Comparison of ENCODE assay signal across 14 cellular contexts in genomic region chr16:74844041-74844826, GRCh38.
"Had no signal": no experiment of that assay in that cellular context is flagged by ENCODE, and none has a peak within 500 bp of the region (broad histone marks: within the 10 kb centered on the region; RNA-seq: fewer than 3 reads in every experiment).

No MANE protein-coding gene starts in this region.

- H3K27me3 ChIP-seq: tibial nerve had no signal

- H3K27ac ChIP-seq: tibial nerve had no signal

- H3K4me1 Mint-ChIP-seq: activated CD8-positive, alpha-beta memory T cell treated with anti-CD3 and anti-CD28 coated beads, Interleukin-2, amount 10 ng/mL, durations not matched to agents 7 days and 5 days; natural killer cell had no signal

- H3K4me3 Mint-ChIP-seq: activated CD8-positive, alpha-beta memory T cell treated with anti-CD3 and anti-CD28 coated beads, Interleukin-2, amount 10 ng/mL, durations not matched to agents 7 days and 5 days; activated naive CD8-positive, alpha-beta T cell treated with anti-CD3 and anti-CD28 coated beads, Interleukin-2, amount 10 ng/mL, durations not matched to agents 7 days and 5 days; natural killer cell had no signal

- H3K27ac Mint-ChIP-seq: activated CD8-positive, alpha-beta memory T cell treated with anti-CD3 and anti-CD28 coated beads, Interleukin-2, amount 10 ng/mL, durations not matched to agents 7 days and 5 days; activated naive CD8-positive, alpha-beta T cell treated with anti-CD3 and anti-CD28 coated beads, Interleukin-2, amount 10 ng/mL, durations not matched to agents 7 days and 5 days; natural killer cell had no signal

- H3K4me1 ChIP-seq: tibial nerve had no signal

- H3K36me3 ChIP-seq: tibial nerve had no signal

- ATAC-seq: activated CD4-positive, CD25-positive, alpha-beta regulatory T cell treated with anti-CD3 and anti-CD28 coated beads, Interleukin-2, amount 50 U/mL, for 24 hours; activated CD8-positive, alpha-beta memory T cell treated with anti-CD3 and anti-CD28 coated beads, Interleukin-2, amount 10 ng/mL, durations not matched to agents 7 days and 5 days; mucosa of descending colon; natural killer cell; right cardiac atrium had no signal

- DNase-seq: activated CD4-positive, alpha-beta T cell treated with anti-CD3 and anti-CD28 coated beads, Interleukin-2, amount 50 U/mL, for 4 hours; activated CD8-positive, alpha-beta memory T cell treated with anti-CD3 and anti-CD28 coated beads, Interleukin-2, amount 10 ng/mL, durations not matched to agents 7 days and 5 days; activated naive CD8-positive, alpha-beta T cell treated with anti-CD3 and anti-CD28 coated beads, Interleukin-2, amount 10 ng/mL, durations not matched to agents 7 days and 5 days; activated T-cell treated with anti-CD3 and anti-CD28 coated beads, Interleukin-2, amount 50 U/mL, for 48 hours; aorta; hypothalamus; mucosa of descending colon; natural killer cell; nucleus accumbens; right cardiac atrium; T-helper 2 cell had no signal

- H3K36me3 Mint-ChIP-seq: activated CD8-positive, alpha-beta memory T cell treated with anti-CD3 and anti-CD28 coated beads, Interleukin-2, amount 10 ng/mL, durations not matched to agents 7 days and 5 days; activated naive CD8-positive, alpha-beta T cell treated with anti-CD3 and anti-CD28 coated beads, Interleukin-2, amount 10 ng/mL, durations not matched to agents 7 days and 5 days; natural killer cell had no signal

- H3K9me3 Mint-ChIP-seq: activated naive CD8-positive, alpha-beta T cell treated with anti-CD3 and anti-CD28 coated beads, Interleukin-2, amount 10 ng/mL, durations not matched to agents 7 days and 5 days; natural killer cell had no signal

- H3K9me3 ChIP-seq: mucosa of descending colon, tibial nerve had no signal

- H3K4me3 ChIP-seq: lung, mucosa of descending colon, tibial nerve had no signal
